In the genomic region with DNA sequence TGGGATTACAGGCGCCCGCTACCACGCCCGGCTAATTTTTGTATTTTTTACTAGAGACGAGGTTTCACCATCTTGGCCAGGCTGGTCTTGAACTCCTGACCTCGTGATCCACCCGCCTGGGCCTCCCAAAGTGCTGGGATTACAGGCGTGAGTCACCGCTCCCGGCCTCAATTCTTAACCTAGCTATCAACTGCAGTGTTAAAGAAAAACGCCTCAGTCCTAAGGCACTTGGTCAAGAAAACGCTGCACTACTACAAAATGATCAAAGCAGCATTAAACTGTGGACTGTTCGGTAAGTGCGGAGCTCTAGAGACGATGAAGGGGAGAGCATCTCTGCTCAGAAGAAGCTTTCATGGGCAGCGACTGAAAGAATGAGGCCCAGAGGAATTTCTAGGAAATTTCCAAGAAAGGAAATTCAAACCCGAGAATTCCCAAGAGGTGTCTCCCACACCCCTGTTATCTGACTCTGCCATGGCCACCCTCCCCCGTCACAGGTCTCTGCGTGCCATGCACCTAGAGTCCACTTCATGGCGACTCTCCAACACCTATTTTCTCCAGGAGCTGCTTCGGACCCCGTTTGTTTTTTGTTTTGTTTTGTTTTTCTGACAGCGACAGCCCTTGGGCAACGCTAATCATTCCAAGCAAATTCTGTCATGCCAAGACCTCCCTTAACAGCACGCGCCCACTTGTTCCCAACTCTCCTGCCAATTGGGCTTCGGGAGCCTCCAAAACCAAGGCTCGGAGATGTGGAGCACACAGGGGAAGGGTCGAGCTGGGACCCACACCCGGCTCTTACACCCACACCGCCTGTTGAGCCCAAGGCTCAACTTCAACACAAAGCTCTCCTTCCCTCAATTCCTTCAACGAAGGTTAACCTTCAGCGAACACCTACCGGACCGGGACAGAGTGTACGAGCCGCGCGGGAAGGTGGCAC, we compare ENCODE assay signal across 9 cellular contexts. TPM values are rescaled to one million over a fixed set of nuclear protein-coding genes. Genes with fewer than 3 reads are reported as not detected.
DNase-seq lines count a peak whose midpoint lies in the region; ATAC-seq, FAIRE-seq and TF ChIP-seq lines count a peak whose summit lies in the region.
"Not testable (repeated sequence)": the region's sequence is repeated elsewhere in the genome, so short reads cannot be mapped to it uniquely, and the experiment has no call there.
"Had no signal": no experiment of that assay in that cellular context is flagged by ENCODE, and none has a peak within 500 bp of the region (broad histone marks: within the 10 kb centered on the region; RNA-seq: fewer than 3 reads in every experiment).

No MANE protein-coding gene starts in this region.

- H3K27ac ChIP-seq in CD4-positive, alpha-beta T cell (ENCODE audit: low read depth, low read length), result peak overlapping the region; percentile 75
- peak overlapping the region; percentile 88 for H3K27ac ChIP-seq in HUES6 (ENCODE audit: low read depth, low read length)
- peak overlapping the region; percentile 70 for H3K27ac ChIP-seq in SJCRH30
- H3K27ac ChIP-seq in endodermal cell (ENCODE audit: low read depth, low read length), result peak overlapping the region; percentile 57
- H3K27ac ChIP-seq in keratinocyte (ENCODE audit: control insufficient read depth, insufficient read depth, low read length), result peak overlapping the region; percentile 86
- not testable (repeated sequence) for H3K27ac ChIP-seq in neuronal stem cell (replicated peaks; ENCODE audit: low read length)
- peak overlapping the region; percentile 91 for H3K27ac ChIP-seq in thymus (ENCODE audit: low read depth)

- H3K4me3 ChIP-seq in HUES6 (ENCODE audit: low read depth, low read length) (peak overlapping the region; percentile 96), SJCRH30 (peak overlapping the region; percentile 100), endodermal cell (ENCODE audit: low read length) (peak overlapping the region; percentile 98), keratinocyte (ENCODE audit: control insufficient read depth in 2 of 3, extremely low read depth in 1 of 3, insufficient read depth in 2 of 3, low read depth in 1 of 3, low read length in 3 of 3) (peak overlapping the region; percentile 88 to 99 (median 90)), neuronal stem cell (ENCODE audit: low read length in 2 of 2) (peak overlapping the region; percentile 96 to 99), thymus (ENCODE audit: low read length) (peak overlapping the region; percentile 87)

- not testable (repeated sequence) for TF ChIP-seq CTCF in CD4-positive, alpha-beta T cell (IDR thresholded peaks at IDR 0.05); endodermal cell (conservative IDR thresholded peaks at IDR 0.05); keratinocyte (optimal IDR thresholded peaks at IDR 0.05 in 1 of 3, IDR thresholded peaks at IDR 0.05 in 1 of 3, conservative IDR thresholded peaks at IDR 0.05 in 1 of 3; ENCODE audit: extremely low read depth in 1 of 3, insufficient read depth in 2 of 3, low read length in 3 of 3)

- not testable (repeated sequence) for H2AK5ac ChIP-seq in neuronal stem cell (ENCODE audit: low read depth, low read length)

- H4K8ac ChIP-seq in neuronal stem cell (ENCODE audit: low read depth, low read length), result not testable (repeated sequence)

- intact Hi-C loops in CD4-positive, alpha-beta T cell (cut with DNase I, micrococcal nuclease), result loop anchor here (2.0 to 10.0 kb wide), 8 partner anchors 152 to 1312 kb away; partner anchors contain the start of genes FAM168B (in 1 of the 2), GPR148 (in 1 of the 2), IMP4 (in 1 of the 2) and MZT2A (in 1 of the 2)

- H3K27me3 ChIP-seq in CD4-positive, alpha-beta T cell (ENCODE audit: control insufficient read depth, insufficient read depth, low read length); HUES6 (ENCODE audit: control insufficient read depth, insufficient read depth, low read length); SJCRH30; endodermal cell (ENCODE audit: control insufficient read depth, insufficient read depth, low read length, poor library complexity, severe bottlenecking); keratinocyte (ENCODE audit: control insufficient read depth, extremely low read depth, insufficient read depth, low read length); neuronal stem cell (ENCODE audit: control insufficient read depth in 3 of 3, insufficient read depth in 3 of 3, low read depth in 1 of 3, low read length in 3 of 3); thymus (ENCODE audit: control insufficient read depth, insufficient read depth): not testable (repeated sequence)

- not testable (repeated sequence) for H3K4ac ChIP-seq in neuronal stem cell (ENCODE audit: low read length)

- H3K36me3 Mint-ChIP-seq in CD4-positive, alpha-beta T cell (ENCODE audit: low read depth), result peaks cover 24% of the 10 kb centered on the region
- peaks cover 30% of the 10 kb centered on the region for H3K36me3 Mint-ChIP-seq in activated naive CD8-positive, alpha-beta T cell treated with anti-CD3 and anti-CD28 coated beads for 36 hours
- H3K36me3 Mint-ChIP-seq in endodermal cell (ENCODE audit: low read depth), result peaks cover 18% of the 10 kb centered on the region

- H3K4me1 ChIP-seq in HUES6 (ENCODE audit: control insufficient read depth, insufficient read depth, low read length); SJCRH30; endodermal cell (ENCODE audit: control insufficient read depth, insufficient read depth, low read length); thymus (ENCODE audit: control insufficient read depth, insufficient read depth, low read length): not testable (repeated sequence)
- H3K4me1 ChIP-seq in keratinocyte (ENCODE audit: control insufficient read depth, extremely low read depth, insufficient read depth, low read length) (peaks cover 12% of the 10 kb centered on the region), neuronal stem cell (ENCODE audit: control insufficient read depth in 2 of 2, insufficient read depth in 1 of 2, low read depth in 1 of 2, low read length in 2 of 2) (peaks cover 17 to 19% of the 10 kb centered on the region in 2 donors)

- H3K27me3 Mint-ChIP-seq in CD4-positive, alpha-beta T cell; activated naive CD8-positive, alpha-beta T cell treated with anti-CD3 and anti-CD28 coated beads for 36 hours; endodermal cell (ENCODE audit: insufficient read depth): not testable (repeated sequence)

- H3K18ac ChIP-seq in neuronal stem cell (ENCODE audit: low read length), result peak overlapping the region; percentile 27

- H2BK15ac ChIP-seq in neuronal stem cell (ENCODE audit: low read length), result not testable (repeated sequence)

- H3K9me3 ChIP-seq in CD4-positive, alpha-beta T cell (ENCODE audit: control insufficient read depth, low read length); HUES6 (ENCODE audit: control insufficient read depth, insufficient read depth, low read depth, low read length); SJCRH30 (replicated peaks); endodermal cell (ENCODE audit: control insufficient read depth, low read length); keratinocyte (ENCODE audit: control insufficient read depth, low read depth, low read length); neuronal stem cell (replicated peaks in 1 of 2; ENCODE audit: control insufficient read depth in 2 of 2, insufficient read depth in 1 of 2, low read depth in 1 of 2, low read length in 2 of 2); thymus (ENCODE audit: control insufficient read depth): not testable (repeated sequence)

- not testable (repeated sequence) for DNase-seq in CD4-positive, alpha-beta T cell; SJCRH30; activated naive CD8-positive, alpha-beta T cell treated with anti-CD3 and anti-CD28 coated beads for 36 hours; endodermal cell; keratinocyte (ENCODE audit: low read depth, low spot score); neuronal stem cell (ENCODE audit: low spot score)

- H3K4me2 ChIP-seq in keratinocyte (ENCODE audit: control insufficient read depth, extremely low read depth, insufficient read depth, low read depth, low read length), result peak overlapping the region; percentile 93
- H3K4me2 ChIP-seq in neuronal stem cell (ENCODE audit: insufficient read depth, low read length, poor library complexity, severe bottlenecking), result peak overlapping the region; percentile 67

- not testable (repeated sequence) for H2BK12ac ChIP-seq in neuronal stem cell (ENCODE audit: low read length)

- H3K9me1 ChIP-seq in keratinocyte (ENCODE audit: control insufficient read depth, extremely low read depth, insufficient read depth, low read length), result not testable (repeated sequence)

- ATAC-seq in CD4-positive, alpha-beta T cell (ENCODE audit: poor library complexity), result not testable (repeated sequence)

- H2AFZ ChIP-seq in keratinocyte (ENCODE audit: control insufficient read depth, low read length), result peak overlapping the region; percentile 80
- peak overlapping the region; percentile 97 for H2AFZ ChIP-seq in neuronal stem cell (ENCODE audit: low read length)

- FAIRE-seq in keratinocyte (lab: Jason Lieb, UNC), result not testable (repeated sequence)

- not testable (repeated sequence) for H4K91ac ChIP-seq in neuronal stem cell (ENCODE audit: low read depth, low read length, poor library complexity)

- H3K4me1 Mint-ChIP-seq in CD4-positive, alpha-beta T cell (ENCODE audit: low read depth), result peaks cover 26% of the 10 kb centered on the region
- H3K4me1 Mint-ChIP-seq in activated naive CD8-positive, alpha-beta T cell treated with anti-CD3 and anti-CD28 coated beads for 36 hours; endodermal cell: not testable (repeated sequence)

- H2BK120ac ChIP-seq in neuronal stem cell (ENCODE audit: low read depth, low read length), result not testable (repeated sequence)

- H3K9ac ChIP-seq in HUES6 (ENCODE audit: low read length), result peak overlapping the region; percentile 95
- H3K9ac ChIP-seq in endodermal cell (ENCODE audit: extremely low read depth, low read length, poor library complexity, severe bottlenecking), result peak overlapping the region; percentile 95
- H3K9ac ChIP-seq in keratinocyte (ENCODE audit: control insufficient read depth, extremely low read depth, insufficient read depth, low read length), result peak overlapping the region; percentile 92
- H3K9ac ChIP-seq in neuronal stem cell (ENCODE audit: low read depth, low read length, poor library complexity), result peak overlapping the region; percentile 90

- 26 to 38% methylated on average over 24 to 39 of the region's 39 CpGs for WGBS in endodermal cell (ENCODE audit: insufficient coverage in 1 of 2, insufficient read length in 1 of 2), 2 experiments
- no CpG with 5 or more reads among the region's 39 CpGs for WGBS in neuronal stem cell (ENCODE audit: extremely low coverage in 2 of 2, insufficient read length in 2 of 2, insufficient replicate concordance in 1 of 2), 2 donors
- WGBS in thymus, result 31% methylated on average over 39 of the region's 39 CpGs

- H3K79me2 ChIP-seq in keratinocyte (ENCODE audit: control insufficient read depth, insufficient read depth, low read length), result peaks cover 75% of the 10 kb centered on the region

- not testable (repeated sequence) for H4K20me1 ChIP-seq in keratinocyte (ENCODE audit: control insufficient read depth, extremely low read depth, insufficient read depth, low read length)

- not testable (repeated sequence) for H3K9me3 Mint-ChIP-seq in CD4-positive, alpha-beta T cell; activated naive CD8-positive, alpha-beta T cell treated with anti-CD3 and anti-CD28 coated beads for 36 hours; endodermal cell

- H3K36me3 ChIP-seq in HUES6 (ENCODE audit: control insufficient read depth, insufficient read depth, low read length), result peaks cover 26% of the 10 kb centered on the region
- not testable (repeated sequence) for H3K36me3 ChIP-seq in SJCRH30; thymus (ENCODE audit: control insufficient read depth, insufficient read depth)
- H3K36me3 ChIP-seq in endodermal cell (ENCODE audit: control insufficient read depth, insufficient read depth, low read length), result peaks cover 21% of the 10 kb centered on the region
- peaks cover 4 to 12% of the 10 kb centered on the region in 2 experiments for H3K36me3 ChIP-seq in keratinocyte (ENCODE audit: control insufficient read depth in 2 of 2, extremely low read depth in 1 of 2, insufficient read depth in 2 of 2, low read length in 2 of 2)
- peaks cover 4 to 32% of the 10 kb centered on the region in 2 donors for H3K36me3 ChIP-seq in neuronal stem cell (replicated peaks in 1 of 2; ENCODE audit: control insufficient read depth in 2 of 2, insufficient read depth in 2 of 2, low read length in 2 of 2)

- POLR2A ChIA-PET in CD4-positive, alpha-beta T cell (lab: Charles Lee), result interaction anchor here (0.8 to 3.3 kb wide), 9 partner anchors 152 to 1312 kb away, joined by 3 to 110 read pairs (median 5); partner anchors contain the start of genes FAM168B and IMP4

- peak overlapping the region; percentile 37 for H3K23ac ChIP-seq in neuronal stem cell (ENCODE audit: low read depth, low read length, poor library complexity)

- H2BK5ac ChIP-seq in neuronal stem cell (ENCODE audit: low read length), result not testable (repeated sequence)

- peak overlapping the region; percentile 98 for H3K4me3 Mint-ChIP-seq in CD4-positive, alpha-beta T cell
- H3K4me3 Mint-ChIP-seq in activated naive CD8-positive, alpha-beta T cell treated with anti-CD3 and anti-CD28 coated beads for 36 hours, result peak overlapping the region; percentile 93
- H3K4me3 Mint-ChIP-seq in endodermal cell, result peak overlapping the region; percentile 97

- dilution Hi-C loops in keratinocyte (cut with MboI; ENCODE audit: extremely low pct_ligation_motif_present, low sequenced_read_pairs), result not testable (repeated sequence)

- CTCF ChIA-PET in CD4-positive, alpha-beta T cell (lab: Charles Lee), result interaction anchor here (0.6 to 2.0 kb wide), 4 partner anchors 10 to 305 kb away, joined by 3 to 23 read pairs (median 4); partner anchors contain the start of gene IMP4

- H3K27ac Mint-ChIP-seq in CD4-positive, alpha-beta T cell, result peak overlapping the region; percentile 99
- H3K27ac Mint-ChIP-seq in activated naive CD8-positive, alpha-beta T cell treated with anti-CD3 and anti-CD28 coated beads for 36 hours, result peak overlapping the region; percentile 93
- peak overlapping the region; percentile 99 for H3K27ac Mint-ChIP-seq in endodermal cell

- not testable (repeated sequence) for H3K14ac ChIP-seq in neuronal stem cell (ENCODE audit: low read length)

- not testable (repeated sequence) for H3K79me1 ChIP-seq in neuronal stem cell (ENCODE audit: low read depth, low read length)

RNA-seq across cellular contexts. Expression of gene SMPD4, which starts 0.7 kb away (rescaled TPM):
- 10 to 100 TPM; 81.2 to 89.9 TPM for total RNA-seq in CD4-positive, alpha-beta T cell
- total RNA-seq in SJCRH30 (2014; rRNA removed; shearing (Covaris generic)), result 62.0 and 67.5 TPM in 2 replicates
- 100 to 1,000 TPM; 109 to 110 TPM for total RNA-seq in activated naive CD8-positive, alpha-beta T cell treated with anti-CD3 and anti-CD28 coated beads for 36 hours
- 10 to 100 TPM; 81.6 to 93.9 TPM for total RNA-seq in endodermal cell
- polyA plus RNA-seq in endodermal cell (2013, experiment 1 of 2), result 66.7 TPM
- 60.4 TPM for polyA plus RNA-seq in endodermal cell (2013, experiment 2 of 2)
- polyA plus RNA-seq in keratinocyte, result 19.0 to 44.9 TPM (median 23.8 TPM) in 3 replicates
- 15.0 TPM for polyA plus RNA-seq in keratinocyte (2011; ENCODE audit: low read depth)
- polyA plus RNA-seq in keratinocyte (2011; cell fraction: cytosol; rRNA removed), result 20.7 and 26.4 TPM in 2 replicates
- 58.7 and 74.5 TPM in 2 replicates for polyA plus RNA-seq in keratinocyte (2011; cell fraction: nucleus; rRNA removed)
- 23.1 and 41.5 TPM in 2 replicates for polyA plus RNA-seq in keratinocyte (2012; ENCODE audit: low replicate concordance)
- 19.8 to 111 TPM (median 30.7 TPM) in 3 replicates for polyA minus RNA-seq in keratinocyte
- 46.6 TPM for polyA minus RNA-seq in keratinocyte (2011; cell fraction: cytosol; rRNA and poly(A)+ RNA removed)
- polyA minus RNA-seq in keratinocyte (2011; cell fraction: nucleus; rRNA and poly(A)+ RNA removed), result 42.9 and 47.2 TPM in 2 replicates
- 38.8 TPM for polyA plus RNA-seq in neuronal stem cell (2013, experiment 1 of 2)
- 36.9 TPM for polyA plus RNA-seq in neuronal stem cell (2013, experiment 2 of 2)
- polyA plus RNA-seq in thymus, result 42.6 TPM

RNA-seq across cellular contexts. Expression of gene MZT2B, which starts 1.4 kb away (rescaled TPM):
- total RNA-seq in CD4-positive, alpha-beta T cell, result 100 to 1,000 TPM; 229 to 254 TPM
- 63.2 and 99.3 TPM in 2 replicates for total RNA-seq in SJCRH30 (2014; rRNA removed; shearing (Covaris generic))
- 100 to 1,000 TPM; 366 to 371 TPM for total RNA-seq in activated naive CD8-positive, alpha-beta T cell treated with anti-CD3 and anti-CD28 coated beads for 36 hours
- 100 to 1,000 TPM; 161 to 224 TPM for total RNA-seq in endodermal cell
- 222 TPM for polyA plus RNA-seq in endodermal cell (2013, experiment 1 of 2)
- 208 TPM for polyA plus RNA-seq in endodermal cell (2013, experiment 2 of 2)
- polyA plus RNA-seq in keratinocyte (89.6 to 229 TPM (median 133 TPM) in 3 replicates), thymus (141 TPM)
- 19.9 TPM for polyA plus RNA-seq in keratinocyte (2011; ENCODE audit: low read depth)
- polyA plus RNA-seq in keratinocyte (2011; cell fraction: cytosol; rRNA removed), result 42.7 and 136 TPM in 2 replicates
- 18.9 and 26.9 TPM in 2 replicates for polyA plus RNA-seq in keratinocyte (2011; cell fraction: nucleus; rRNA removed)
- polyA plus RNA-seq in keratinocyte (2012; ENCODE audit: low replicate concordance), result 118 and 312 TPM in 2 replicates
- polyA minus RNA-seq in keratinocyte, result 5.5 to 10.0 TPM (median 9.4 TPM) in 3 replicates
- polyA minus RNA-seq in keratinocyte (2011; cell fraction: cytosol; rRNA and poly(A)+ RNA removed), result 257 TPM
- polyA minus RNA-seq in keratinocyte (2011; cell fraction: nucleus; rRNA and poly(A)+ RNA removed), result 10.9 and 24.6 TPM in 2 replicates
- 325 TPM for polyA plus RNA-seq in neuronal stem cell (2013, experiment 1 of 2)
- polyA plus RNA-seq in neuronal stem cell (2013, experiment 2 of 2), result 326 TPM

RNA-seq across cellular contexts. Expression of gene TUBA3E, which starts 17.6 kb away (rescaled TPM):
- total RNA-seq in CD4-positive, alpha-beta T cell, result not detected
- not detected in 2 replicates for total RNA-seq in SJCRH30 (2014; rRNA removed; shearing (Covaris generic))
- not detected for total RNA-seq in activated naive CD8-positive, alpha-beta T cell treated with anti-CD3 and anti-CD28 coated beads for 36 hours
- not detected for total RNA-seq in endodermal cell
- polyA plus RNA-seq in endodermal cell (2013, experiment 1 of 2), result not detected
- polyA plus RNA-seq in endodermal cell (2013, experiment 2 of 2), result not detected
- polyA plus RNA-seq in keratinocyte, result not detected in 3 replicates
- polyA plus RNA-seq in keratinocyte (2011; ENCODE audit: low read depth), result not detected
- not detected in 2 replicates for polyA plus RNA-seq in keratinocyte (2011; cell fraction: cytosol; rRNA removed)
- not detected in 2 replicates for polyA plus RNA-seq in keratinocyte (2011; cell fraction: nucleus; rRNA removed)
- not detected in 2 replicates for polyA plus RNA-seq in keratinocyte (2012; ENCODE audit: low replicate concordance)
- polyA minus RNA-seq in keratinocyte, result not detected in 3 replicates
- polyA minus RNA-seq in keratinocyte (2011; cell fraction: cytosol; rRNA and poly(A)+ RNA removed), result not detected
- polyA minus RNA-seq in keratinocyte (2011; cell fraction: nucleus; rRNA and poly(A)+ RNA removed), result not detected in 2 replicates
- polyA plus RNA-seq in neuronal stem cell (2013, experiment 1 of 2), result not detected
- not detected for polyA plus RNA-seq in neuronal stem cell (2013, experiment 2 of 2)
- polyA plus RNA-seq in thymus, result 0.82 TPM

RNA-seq across cellular contexts. Expression of gene CCDC74B, which starts 35.8 kb away (rescaled TPM):
- total RNA-seq in CD4-positive, alpha-beta T cell, result under 1 TPM; 0.38 to 0.56 TPM
- total RNA-seq in SJCRH30 (2014; rRNA removed; shearing (Covaris generic)), result 2.2 and 2.7 TPM in 2 replicates
- 1 to 10 TPM in 1 of 2 experiments, under 1 TPM in 1; 0.72 to 1.4 TPM for total RNA-seq in activated naive CD8-positive, alpha-beta T cell treated with anti-CD3 and anti-CD28 coated beads for 36 hours
- total RNA-seq in endodermal cell, result 10 to 100 TPM in 1 of 2 donors, 1 to 10 TPM in 1; 8.7 to 10.4 TPM
- 30.4 TPM for polyA plus RNA-seq in endodermal cell (2013, experiment 1 of 2)
- 32.4 TPM for polyA plus RNA-seq in endodermal cell (2013, experiment 2 of 2)
- polyA plus RNA-seq in keratinocyte (0.46 to 0.60 TPM (median 0.52 TPM) in 3 replicates), thymus (7.1 TPM)
- polyA plus RNA-seq in keratinocyte (2011; ENCODE audit: low read depth), result not detected
- 0.13 and 0.21 TPM in 2 replicates for polyA plus RNA-seq in keratinocyte (2011; cell fraction: cytosol; rRNA removed)
- polyA plus RNA-seq in keratinocyte (2011; cell fraction: nucleus; rRNA removed), result 1.0 and 1.2 TPM in 2 replicates
- 0.07 and 0.46 TPM in 2 replicates for polyA plus RNA-seq in keratinocyte (2012; ENCODE audit: low replicate concordance)
- 0.13 TPM in 1 of 3 replicates, not detected in the others for polyA minus RNA-seq in keratinocyte
- polyA minus RNA-seq in keratinocyte (2011; cell fraction: cytosol; rRNA and poly(A)+ RNA removed), result not detected
- polyA minus RNA-seq in keratinocyte (2011; cell fraction: nucleus; rRNA and poly(A)+ RNA removed), result 0.32 TPM in 1 of 2 replicates, not detected in the other
- 18.9 TPM for polyA plus RNA-seq in neuronal stem cell (2013, experiment 1 of 2)
- polyA plus RNA-seq in neuronal stem cell (2013, experiment 2 of 2), result 17.9 TPM

RNA-seq across cellular contexts. Expression of gene POTEF, which starts 51.6 kb away (rescaled TPM):
- not detected for total RNA-seq in CD4-positive, alpha-beta T cell
- total RNA-seq in SJCRH30 (2014; rRNA removed; shearing (Covaris generic)), result 8.6 and 11.5 TPM in 2 replicates
- total RNA-seq in activated naive CD8-positive, alpha-beta T cell treated with anti-CD3 and anti-CD28 coated beads for 36 hours, result not detected
- 10 to 100 TPM in 1 of 2 donors, under 1 TPM in 1; 0.18 to 12.7 TPM for total RNA-seq in endodermal cell
- 0.18 TPM for polyA plus RNA-seq in endodermal cell (2013, experiment 1 of 2)
- polyA plus RNA-seq in endodermal cell (2013, experiment 2 of 2), result 0.17 TPM
- polyA plus RNA-seq in keratinocyte, result not detected in 3 replicates
- 0.06 TPM for polyA plus RNA-seq in keratinocyte (2011; ENCODE audit: low read depth)
- not detected in 2 replicates for polyA plus RNA-seq in keratinocyte (2011; cell fraction: cytosol; rRNA removed)
- polyA plus RNA-seq in keratinocyte (2011; cell fraction: nucleus; rRNA removed), result not detected in 2 replicates
- not detected in 2 replicates for polyA plus RNA-seq in keratinocyte (2012; ENCODE audit: low replicate concordance)
- 0.10 TPM in 1 of 3 replicates, not detected in the others for polyA minus RNA-seq in keratinocyte
- polyA minus RNA-seq in keratinocyte (2011; cell fraction: cytosol; rRNA and poly(A)+ RNA removed), result not detected
- not detected in 2 replicates for polyA minus RNA-seq in keratinocyte (2011; cell fraction: nucleus; rRNA and poly(A)+ RNA removed)
- polyA plus RNA-seq in neuronal stem cell (2013, experiment 1 of 2), result 0.03 TPM
- polyA plus RNA-seq in neuronal stem cell (2013, experiment 2 of 2), result 0.10 TPM
- polyA plus RNA-seq in thymus, result under 0.01 TPM
- total RNA-seq: left ventricle myocardium superior had no signal
